8 cellular contexts compared by ENCODE assay signal in genomic region chr16:89395150-89396142, GRCh38.
DNase-seq lines count a peak whose midpoint lies in the region; ATAC-seq and FAIRE-seq lines count a peak whose summit lies in the region.

No MANE protein-coding gene starts in this region.

- FAIRE-seq in HTR-8/SVneo (lab: Jason Lieb, UNC) = peak; percentile 88

- peaks cover 21% of the 10 kb centered on the region for H3K4me1 ChIP-seq in ACC112 (ENCODE audit: control insufficient read depth, insufficient read depth, low read length, unreplicated experiment)

- H3K36me3 ChIP-seq in ACC112 (ENCODE audit: insufficient read depth, low read length) = peaks cover 7% of the 10 kb centered on the region; the same call in 1 of the 2 replicates

- H3K36me3 Mint-ChIP-seq in activated T-helper 17 cell treated with anti-CD3 and anti-CD28 coated beads, Interleukin-2, amount 50 U/mL, for 72 hours (ENCODE audit: low read depth) = peaks cover 50% of the 10 kb centered on the region

- H3K27me3 ChIP-seq in ACC112 (ENCODE audit: insufficient read depth, low read length) = no peaks in the 10 kb centered on the region

- peaks cover 20% of the 10 kb centered on the region for H3K4me1 Mint-ChIP-seq in activated T-helper 17 cell treated with anti-CD3 and anti-CD28 coated beads, Interleukin-2, amount 50 U/mL, for 72 hours

- H3K4me3 Mint-ChIP-seq in activated T-helper 17 cell treated with anti-CD3 and anti-CD28 coated beads, Interleukin-2, amount 50 U/mL, for 72 hours = no peak overlapping the region

- H3K27ac Mint-ChIP-seq in activated T-helper 17 cell treated with anti-CD3 and anti-CD28 coated beads, Interleukin-2, amount 50 U/mL, for 72 hours = no peak overlapping the region

- H3K79me2 ChIP-seq in ACC112 (ENCODE audit: control insufficient read depth, insufficient read depth, low read length, unreplicated experiment) = peaks cover 82% of the 10 kb centered on the region

- no peaks in the 10 kb centered on the region for H3K9me3 Mint-ChIP-seq in activated T-helper 17 cell treated with anti-CD3 and anti-CD28 coated beads, Interleukin-2, amount 50 U/mL, for 72 hours

- H3K4me3 ChIP-seq in ACC112 (ENCODE audit: low read depth, low read length) = peak overlapping the region; percentile 37; the same call in 1 of the 2 replicates

- H2AFZ ChIP-seq in ACC112 (ENCODE audit: low read length, unreplicated experiment) = no peak overlapping the region

- peak; percentile 95 for DNase-seq in HTR-8/SVneo (ENCODE audit: insufficient read length, low spot score)
- DNase-seq in T47D (ENCODE audit: low read depth in 1 of 2, low spot score in 1 of 2) = peak; percentile 95
- DNase-seq in kidney glomerular epithelial cell (lab: John Stamatoyannopoulos, UW) = peak; percentile 93
- DNase-seq in stromal cell of bone marrow (ENCODE audit: low read depth) = peak; percentile 96
- no peak for DNase-seq in RKO (ENCODE audit: low spot score)
- no peak for DNase-seq in SKM-1 (lab: John Stamatoyannopoulos, UW; ENCODE audit: unreplicated experiment)

- ATAC-seq in activated T-helper 17 cell treated with anti-CD3 and anti-CD28 coated beads, Interleukin-2, amount 50 U/mL, for 72 hours (replicated peaks) = no peak

- peak overlapping the region; percentile 87 for H3K27ac ChIP-seq in ACC112 (ENCODE audit: low read depth, low read length)

- in situ Hi-C loops in T47D (cut with HindIII; ENCODE audit: low pct_unique_long_range_greater_than_20kb, low sequenced_read_pairs) = no loop called here

- H3K27me3 Mint-ChIP-seq in activated T-helper 17 cell treated with anti-CD3 and anti-CD28 coated beads, Interleukin-2, amount 50 U/mL, for 72 hours = no peaks in the 10 kb centered on the region

Comparison
In these comparisons a context has a peak if more than half of its experiments do, and no peak if none do; other contexts are left out.
1. DNase-seq: peak in HTR-8/SVneo (single experiment), T47D (2 of 2), kidney glomerular epithelial cell (single experiment) and stromal cell of bone marrow (single experiment); none in RKO (single experiment) and SKM-1 (single experiment).